In the genomic region with DNA sequence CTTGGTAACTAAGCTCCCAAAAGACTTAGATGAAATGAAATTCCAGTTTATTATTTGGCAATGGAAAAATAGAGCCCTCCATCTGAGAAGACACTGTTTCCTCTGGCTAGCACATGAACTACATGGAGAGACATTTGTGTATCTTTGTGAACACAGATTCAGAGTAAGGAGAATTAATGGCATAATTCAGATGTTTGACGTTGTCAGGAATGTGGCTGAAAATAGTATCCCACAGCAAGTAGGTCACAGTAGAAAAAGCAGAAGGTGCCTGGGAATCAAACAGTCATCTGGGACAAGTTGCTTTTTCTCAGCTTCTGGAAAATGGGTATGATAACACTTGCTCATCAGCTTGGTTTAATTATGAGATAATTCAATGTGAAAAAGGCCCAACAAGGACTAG, we compare ENCODE assay signal across 15 cellular contexts.
A peak's percentile ranks its signal among the peaks of the same experiment; 100 is the strongest.
DNase-seq lines count a peak whose midpoint lies in the region; ATAC-seq and TF ChIP-seq lines count a peak whose summit lies in the region.
"Had no signal": no experiment of that assay in that cellular context is flagged by ENCODE, and none has a peak within 500 bp of the region (broad histone marks: within the 10 kb centered on the region; RNA-seq: fewer than 3 reads in every experiment).

No MANE protein-coding gene starts in this region.

- H3K9me3 ChIP-seq in cardiac muscle cell (ENCODE audit: low read depth): no peaks in the 10 kb centered on the region
- no peaks in the 10 kb centered on the region for H3K9me3 ChIP-seq in right cardiac atrium (ENCODE audit: control insufficient read depth, low read length)
- no peaks in the 10 kb centered on the region for H3K9me3 ChIP-seq in lower lobe of right lung

- H3K27ac ChIP-seq in cardiac muscle cell (peak overlapping the region; percentile 99), right cardiac atrium (ENCODE audit: low read length) (no peak overlapping the region), lower lobe of right lung (peak overlapping the region; percentile 32)
- H3K27ac ChIP-seq: BLaER1 treated with 17β-estradiol and CSF1 and Interleukin-3, amounts not matched to agents 10 nM and 100 nM; GM23248 had no signal

- 11% methylated on average over 1 of the region's 1 CpG for WGBS in right cardiac atrium
- 3 to 55% methylated on average over 1 of the region's 1 CpG for WGBS in lower leg skin, 2 donors

- H3K27me3 ChIP-seq in cardiac muscle cell (no peaks in the 10 kb centered on the region), right cardiac atrium (ENCODE audit: control insufficient read depth, insufficient read depth) (no peaks in the 10 kb centered on the region), lower lobe of right lung (ENCODE audit: low read depth) (no peaks in the 10 kb centered on the region)
- H3K27me3 ChIP-seq: BLaER1 treated with 17β-estradiol and CSF1 and Interleukin-3, amounts not matched to agents 10 nM and 100 nM had no signal

- no peak for DNase-seq in cardiac muscle cell (ENCODE audit: low read depth in 1 of 2, low spot score in 1 of 2)
- no peak for DNase-seq in right cardiac atrium
- DNase-seq in choroid plexus epithelial cell (ENCODE audit: low read depth): peak; percentile 42
- no peak for DNase-seq in lower lobe of right lung
- no peak for DNase-seq in lower leg skin (ENCODE audit: low spot score in 2 of 2)
- no peak for DNase-seq in G401 (ENCODE audit: low spot score)
- DNase-seq: CD8-positive, alpha-beta T cell; DMS79; NCI-H1105 treated with DMSO at 0.1 percent for 48 hours; NCI-H1694; NCI-H2081 treated with DMSO at 0.1 percent for 48 hours had no signal

- intact Hi-C loops in right cardiac atrium (cut with DNase I) (no loop called here), lower lobe of right lung (cut with DNase I) (no loop called here), lower leg skin (cut with DNase I; ENCODE audit: low total_unique reads) (no loop called here)

- in situ Hi-C loops in G401 (cut with HindIII; ENCODE audit: low sequenced_read_pairs): no loop called here

- H3K4me1 ChIP-seq in cardiac muscle cell (ENCODE audit: low read depth): peaks cover 45% of the 10 kb centered on the region
- peaks cover 10% of the 10 kb centered on the region for H3K4me1 ChIP-seq in right cardiac atrium (ENCODE audit: control insufficient read depth, insufficient read depth, low read length)
- peaks cover 15% of the 10 kb centered on the region for H3K4me1 ChIP-seq in lower lobe of right lung
- H3K4me1 ChIP-seq: BLaER1 treated with 17β-estradiol and CSF1 and Interleukin-3, amounts not matched to agents 10 nM and 100 nM had no signal

- ATAC-seq in right cardiac atrium: no peak
- no peak for ATAC-seq in lower lobe of right lung
- ATAC-seq in HG03521 (IDR thresholded peaks at IDR 0.05; ENCODE audit: unreplicated experiment): no peak
- ATAC-seq: CD8-positive, alpha-beta T cell; Panc1 had no signal

- no peak for TF ChIP-seq CTCF in cardiac muscle cell (IDR thresholded peaks at IDR 0.05; ENCODE audit: low read depth, low read length)
- TF ChIP-seq CTCF in choroid plexus epithelial cell (conservative IDR thresholded peaks at IDR 0.05; ENCODE audit: low read depth, low read length): no peak
- TF ChIP-seq CTCF in lower lobe of right lung (IDR thresholded peaks at IDR 0.05): no peak
- TF ChIP-seq CTCF in lower leg skin (IDR thresholded peaks at IDR 0.05): no peak

- TF ChIP-seq POLR2A in lower leg skin (IDR thresholded peaks at IDR 0.05): no peak

- H3K4me3 ChIP-seq in cardiac muscle cell: no peak overlapping the region
- no peak overlapping the region for H3K4me3 ChIP-seq in right cardiac atrium (ENCODE audit: low read length)
- no peak overlapping the region for H3K4me3 ChIP-seq in choroid plexus epithelial cell (ENCODE audit: low read depth, low read length)
- H3K4me3 ChIP-seq in lower lobe of right lung: no peak overlapping the region
- no peak overlapping the region for H3K4me3 ChIP-seq in lower leg skin (ENCODE audit: low read depth, poor library complexity, severe bottlenecking)
- H3K4me3 ChIP-seq: BLaER1 treated with 17β-estradiol and CSF1 and Interleukin-3, amounts not matched to agents 10 nM and 100 nM; GM23248 had no signal

- H3K36me3 ChIP-seq in cardiac muscle cell: no peaks in the 10 kb centered on the region
- H3K36me3 ChIP-seq in lower lobe of right lung: no peaks in the 10 kb centered on the region
- H3K36me3 ChIP-seq: BLaER1 treated with 17β-estradiol and CSF1 and Interleukin-3, amounts not matched to agents 10 nM and 100 nM had no signal
